Comparison of ENCODE assay signal across 13 cellular contexts in the genomic region with DNA sequence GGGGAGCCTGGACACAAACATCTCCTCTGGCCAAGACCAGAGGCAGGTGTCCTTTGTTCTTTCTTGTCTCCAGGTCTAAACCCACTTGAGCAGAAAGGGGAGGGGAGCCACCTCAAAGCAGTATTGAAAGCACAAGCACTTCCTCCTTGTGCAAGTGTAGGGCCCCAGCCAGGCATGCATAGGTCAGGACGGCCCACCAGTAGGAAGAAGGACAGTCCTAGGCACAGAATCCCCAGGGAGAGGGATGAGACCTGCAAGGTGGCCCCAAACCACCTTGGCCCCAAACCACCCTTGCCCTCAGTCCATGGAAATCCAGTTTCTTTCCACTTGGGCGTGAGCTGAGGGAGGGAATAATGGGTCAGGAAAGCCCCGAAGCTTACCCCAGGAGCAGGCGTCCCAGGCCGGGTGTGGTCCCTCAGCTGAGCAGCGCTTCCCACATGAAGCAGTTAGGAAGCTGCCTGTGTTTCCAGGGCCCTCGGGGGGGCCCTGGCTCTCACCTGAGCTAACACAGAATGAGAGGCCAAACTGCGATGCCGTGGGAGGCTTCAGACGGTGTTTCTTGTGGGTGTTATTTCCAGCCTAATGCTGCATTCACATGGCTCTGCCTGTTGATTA. TPM values are rescaled to one million over a fixed set of nuclear protein-coding genes. Genes with fewer than 3 reads are reported as not detected.
DNase-seq lines count a peak whose midpoint lies in the region; ATAC-seq and TF ChIP-seq lines count a peak whose summit lies in the region.
"Had no signal": no experiment of that assay in that cellular context is flagged by ENCODE, and none has a peak within 500 bp of the region (broad histone marks: within the 10 kb centered on the region; RNA-seq: fewer than 3 reads in every experiment).

No MANE protein-coding gene starts in this region.

- peak; percentile 5 for DNase-seq in astrocyte of the spinal cord (ENCODE audit: low read depth, low spot score)
- no peak for DNase-seq in posterior vena cava (ENCODE audit: low spot score)
- DNase-seq in WERI-Rb-1, result no peak
- no peak for DNase-seq in putamen (ENCODE audit: low spot score)
- DNase-seq: DMS79; MV-4-11; nucleus accumbens; stimulated activated CD4-positive, alpha-beta T cell treated with anti-CD3 and anti-CD28 coated beads, Interleukin-1b, Interleukin-23, amount 100 ng/mL, for 48 hours; T-helper 9 cell had no signal

- in situ Hi-C loops in astrocyte of the spinal cord (cut with HindIII; ENCODE audit: low sequenced_read_pairs), result no loop called here

- H3K27me3 ChIP-seq in WERI-Rb-1 (ENCODE audit: insufficient read depth, low read depth, severe bottlenecking), result no peaks in the 10 kb centered on the region

- no peaks in the 10 kb centered on the region for H3K9me3 ChIP-seq in WERI-Rb-1 (ENCODE audit: severe bottlenecking)

- H3K27ac ChIP-seq in WERI-Rb-1, result no peak overlapping the region

- no peak for TF ChIP-seq CTCF in astrocyte of the spinal cord (IDR thresholded peaks at IDR 0.05; ENCODE audit: low read depth, low read length)
- no peak for TF ChIP-seq CTCF in WERI-Rb-1 (IDR thresholded peaks at IDR 0.05; ENCODE audit: low read depth, low read length)

- peak; percentile 97 for ATAC-seq in GM18870 (IDR thresholded peaks at IDR 0.05; ENCODE audit: unreplicated experiment)
- peak; percentile 95 for ATAC-seq in GM21381 (IDR thresholded peaks at IDR 0.05; ENCODE audit: unreplicated experiment)
- ATAC-seq in HG03045 (IDR thresholded peaks at IDR 0.05; ENCODE audit: unreplicated experiment), result peak; percentile 85
- ATAC-seq: HCT116 had no signal

- no peaks in the 10 kb centered on the region for H3K36me3 ChIP-seq in WERI-Rb-1

- intact Hi-C loops in posterior vena cava (cut with DNase I), result no loop called here

- H3K4me3 ChIP-seq in astrocyte of the spinal cord (ENCODE audit: low read depth, low read length) (no peak overlapping the region), WERI-Rb-1 (ENCODE audit: low read depth, low read length) (no peak overlapping the region)

RNA-seq across cellular contexts. Expression of gene IGSF9B, which starts 20.4 kb away (rescaled TPM):
- total RNA-seq in posterior vena cava, result 10 to 100 TPM; 45.0 to 57.8 TPM
